1 cellular context compared by ENCODE assay signal in genomic region chr10:71863203-71863602, GRCh38.
TF ChIP-seq lines count a peak whose summit lies in the region.

No MANE protein-coding gene starts in this region.

TF ChIP-seq in HCT116, 20 proteins besides CTCF, POLR2A, EP300 and RAD21:
- TF ChIP-seq EZH2phosphoT487 (IDR thresholded peaks at IDR 0.05; ENCODE audit: borderline replicate concordance): no peak
- TF ChIP-seq MAX (IDR thresholded peaks at IDR 0.05): no peak
- TF ChIP-seq SP1 (IDR thresholded peaks at IDR 0.05; ENCODE audit: low read depth): no peak
- no peak for TF ChIP-seq ELF1 (IDR thresholded peaks at IDR 0.05; ENCODE audit: borderline replicate concordance, low read depth)
- no peak for TF ChIP-seq ZBTB33 (IDR thresholded peaks at IDR 0.05; ENCODE audit: extremely low read depth, insufficient replicate concordance, low read length)
- no peak for TF ChIP-seq CEBPB (IDR thresholded peaks at IDR 0.05; ENCODE audit: low read depth)
- no peak for TF ChIP-seq YY1 (IDR thresholded peaks at IDR 0.05; ENCODE audit: extremely low read depth, insufficient replicate concordance, low read depth, low read length)
